ENCODE assay signal across 16 cellular contexts in genomic region chr21:21860888-21861287, GRCh38.
DNase-seq lines count a peak whose midpoint lies in the region; ATAC-seq, FAIRE-seq and TF ChIP-seq lines count a peak whose summit lies in the region.
"Had no signal": no experiment of that assay in that cellular context is flagged by ENCODE, and none has a peak within 500 bp of the region (broad histone marks: within the 10 kb centered on the region; RNA-seq: fewer than 3 reads in every experiment).

No MANE protein-coding gene starts in this region.

- H3K9me3 ChIP-seq in right lobe of liver (no peaks in the 10 kb centered on the region), HepG2 (ENCODE audit: low read length) (peaks cover 83% of the 10 kb centered on the region), fibroblast of lung (ENCODE audit: control insufficient read depth, insufficient read depth, low read depth, low read length) (no peaks in the 10 kb centered on the region)
- H3K9me3 ChIP-seq: neutrophil had no signal

- TF ChIP-seq CTCF in right lobe of liver (IDR thresholded peaks at IDR 0.05) (no peak), HepG2 (CRISPR knock-in tag; IDR thresholded peaks at IDR 0.05) (no peak), fibroblast of lung (conservative IDR thresholded peaks at IDR 0.05 in 1 of 2, IDR thresholded peaks at IDR 0.05 in 1 of 2; ENCODE audit: low read depth in 1 of 2, low read length in 2 of 2) (no peak)

- H3K27me3 ChIP-seq in right lobe of liver (no peaks in the 10 kb centered on the region), HepG2 (ENCODE audit: control insufficient read depth in 1 of 2, insufficient read depth in 2 of 2, low read length in 2 of 2) (no peaks in the 10 kb centered on the region), fibroblast of lung (ENCODE audit: control insufficient read depth, insufficient read depth, low read length) (no peaks in the 10 kb centered on the region)
- H3K27me3 ChIP-seq: neutrophil had no signal

- TF ChIP-seq POLR2A in right lobe of liver (IDR thresholded peaks at IDR 0.05) (no peak), HepG2 (IDR thresholded peaks at IDR 0.05; ENCODE audit: insufficient read depth in 1 of 2, low read depth in 2 of 2, low read length in 2 of 2) (no peak)

- H2AFZ ChIP-seq in HepG2 (ENCODE audit: low read length) (no peak overlapping the region), fibroblast of lung (ENCODE audit: low read length) (no peak overlapping the region)

- H3K27ac ChIP-seq in right lobe of liver (no peak overlapping the region), HepG2 (ENCODE audit: extremely low read length, insufficient read depth, low read length) (no peak overlapping the region), fibroblast of lung (ENCODE audit: insufficient read depth, low read length) (no peak overlapping the region)
- H3K27ac ChIP-seq: neutrophil had no signal

- in situ Hi-C loops in HepG2 (cut with HindIII; ENCODE audit: extremely low pct_ligation_motif_present, low pct_unique_long_range_greater_than_20kb), result no loop called here

- H3K4me3 ChIP-seq in right lobe of liver (no peak overlapping the region), HepG2 (replicated peaks in 1 of 3; ENCODE audit: insufficient read depth in 1 of 3, low read depth in 2 of 3, low read length in 3 of 3) (no peak overlapping the region), fibroblast of lung (replicated peaks in 1 of 4; ENCODE audit: control extremely low read depth in 1 of 4, insufficient read depth in 1 of 4, low read depth in 3 of 4, low read length in 4 of 4) (no peak overlapping the region)

- CTCF ChIA-PET in HepG2 (lab: Yijun Ruan, JAX; ENCODE audit: low intra/inter-chr PET ratio, low total read pairs), result no interaction called here

- ATAC-seq in right lobe of liver (peak; percentile 54 to 91 (median 66)), HepG2 (no peak)
- ATAC-seq: Panc1 had no signal

- no TSS peak for BruUV-seq in HepG2 (replicated peaks; lab: Mats Ljungman, UMichigan)

- H3K4me2 ChIP-seq in HepG2 (ENCODE audit: low read depth, low read length) (no peak overlapping the region), fibroblast of lung (ENCODE audit: extremely low read depth, insufficient read depth, low read length) (no peak overlapping the region)

- H3K9ac ChIP-seq in HepG2 (ENCODE audit: insufficient read depth, low read depth, low read length), result no peak overlapping the region
- no peak overlapping the region for H3K9ac ChIP-seq in fibroblast of lung (ENCODE audit: insufficient read depth, low read length)

- TF ChIP-seq EP300 in HepG2 (IDR thresholded peaks at IDR 0.05; ENCODE audit: low read depth in 2 of 2, low read length in 2 of 2) (no peak), HepG2 (CRISPR knock-in tag; IDR thresholded peaks at IDR 0.05; ENCODE audit: borderline replicate concordance) (no peak)

- FAIRE-seq in HepG2 (lab: Jason Lieb, UNC) (no peak), urothelium cell line (lab: Jason Lieb, UNC) (no peak)
- FAIRE-seq: D721Med had no signal

- H3K4me1 ChIP-seq in right lobe of liver (no peaks in the 10 kb centered on the region), HepG2 (ENCODE audit: insufficient read depth, low read length) (no peaks in the 10 kb centered on the region), fibroblast of lung (ENCODE audit: control insufficient read depth, extremely low read depth, insufficient read depth, low read length) (no peaks in the 10 kb centered on the region)

- TF ChIP-seq RAD21 in HepG2 (CRISPR knock-in tag; IDR thresholded peaks at IDR 0.05), result no peak

- H4K20me1 ChIP-seq in HepG2 (ENCODE audit: insufficient read depth, low read length), result no peaks in the 10 kb centered on the region
- no peaks in the 10 kb centered on the region for H4K20me1 ChIP-seq in fibroblast of lung (ENCODE audit: control insufficient read depth, extremely low read depth, insufficient read depth, low read length)

- WGBS in right lobe of liver (ENCODE audit: insufficient coverage, low coverage, low lambda C conversion rate, missing lambda C conversion rate), result 26% methylated on average over 2 of the region's 2 CpGs
- 0% methylated on average over 2 of the region's 2 CpGs for WGBS in HepG2 (ENCODE audit: low lambda C conversion rate)

- H3K36me3 ChIP-seq in right lobe of liver (no peaks in the 10 kb centered on the region), HepG2 (replicated peaks in 1 of 2; ENCODE audit: control insufficient read depth in 1 of 2, insufficient read depth in 2 of 2, low read length in 2 of 2) (no peaks in the 10 kb centered on the region), fibroblast of lung (ENCODE audit: control insufficient read depth, insufficient read depth, low read length) (no peaks in the 10 kb centered on the region)
- H3K36me3 ChIP-seq: neutrophil had no signal

- intact Hi-C loops in right lobe of liver (cut with DNase I), result no loop called here
- intact Hi-C loops in HepG2 (cut with micrococcal nuclease; ENCODE audit: unreplicated experiment), result no loop called here

- H3K79me2 ChIP-seq in HepG2 (ENCODE audit: insufficient read depth, low read length), result no peaks in the 10 kb centered on the region
- H3K79me2 ChIP-seq in fibroblast of lung (ENCODE audit: control insufficient read depth, insufficient read depth, low read length), result no peaks in the 10 kb centered on the region

- no peak for DNase-seq in right lobe of liver
- DNase-seq in HepG2 (ENCODE audit: low spot score), result no peak
- DNase-seq in NCI-H460 (ENCODE audit: extremely low read depth, low read depth), result peak; percentile 3
- DNase-seq in fibroblast of lung (ENCODE audit: low read depth in 2 of 2), result peak; percentile 40 to 55
- peak; percentile 22 for DNase-seq in urothelium cell line (ENCODE audit: low spot score)
- DNase-seq in activated T-cell treated with anti-CD3 and anti-CD28 coated beads for 4 hours, result no peak
- no peak for DNase-seq in mesenteric fat pad (ENCODE audit: low spot score)
- no peak for DNase-seq in 8988T
- DNase-seq: activated B cell treated with CpG ODN at 0.5 μM for 24 hours; activated naive CD4-positive, alpha-beta T cell treated with anti-CD3 and anti-CD28 coated beads for 36 hours; NCI-H1105; NCI-H2171; stimulated activated CD4-positive, alpha-beta T cell treated with anti-CD3 and anti-CD28 coated beads, Interleukin-4, amount 100 ng/mL, for 4 hours had no signal

- POLR2A ChIA-PET in HepG2 (lab: Yijun Ruan, JAX), result no interaction called here

TF ChIP-seq in HepG2, 621 proteins besides CTCF, POLR2A, EP300 and RAD21 (continues in another document):
- TF ChIP-seq FOXC1 (CRISPR knock-in tag; IDR thresholded peaks at IDR 0.05; ENCODE audit: borderline replicate concordance) (no peak), CBFB (CRISPR knock-in tag; IDR thresholded peaks at IDR 0.05) (no peak), REST (IDR thresholded peaks at IDR 0.05; ENCODE audit: borderline replicate concordance in 1 of 2, low read depth in 1 of 2, low read length in 2 of 2) (no peak), MED13 (CRISPR knock-in tag; IDR thresholded peaks at IDR 0.05) (no peak), IRF1 (CRISPR knock-in tag; IDR thresholded peaks at IDR 0.05; ENCODE audit: low read depth) (no peak), JUN (CRISPR knock-in tag; IDR thresholded peaks at IDR 0.05) (no peak), ARID2 (CRISPR knock-in tag; IDR thresholded peaks at IDR 0.05; ENCODE audit: borderline replicate concordance) (no peak), NCOA2 (CRISPR knock-in tag; IDR thresholded peaks at IDR 0.05) (no peak), ZNF513 (CRISPR knock-in tag; conservative IDR thresholded peaks at IDR 0.05) (no peak), NFIB (CRISPR knock-in tag; IDR thresholded peaks at IDR 0.05; ENCODE audit: borderline replicate concordance) (no peak), ZNF746 (CRISPR knock-in tag; IDR thresholded peaks at IDR 0.05) (no peak)

Comparison
In these comparisons a context has a peak if more than half of its experiments do, and no peak if none do; other contexts are left out.
1. DNase-seq: peak in NCI-H460 (single experiment), fibroblast of lung (2 of 2) and urothelium cell line (single experiment); none in right lobe of liver (0 of 3), HepG2 (single experiment), activated T-cell treated with anti-CD3 and anti-CD28 coated beads for 4 hours (single experiment), mesenteric fat pad (single experiment) and 8988T (single experiment).